In genomic region chr19:58510084-58510862, GRCh38 we compare ENCODE assay signal across 1 cellular context.
TF ChIP-seq lines count a peak whose summit lies in the region.

No MANE protein-coding gene starts in this region.

TF ChIP-seq in HepG2, 621 proteins besides CTCF, POLR2A, EP300 and RAD21 (continued from another document and continues in another):
- TF ChIP-seq ZFP82 (CRISPR knock-in tag; IDR thresholded peaks at IDR 0.05; ENCODE audit: borderline replicate concordance): no peak
- TF ChIP-seq JUNB (CRISPR knock-in tag; IDR thresholded peaks at IDR 0.05; ENCODE audit: borderline replicate concordance): peak; percentile 74
- no peak for TF ChIP-seq KAT7 (CRISPR knock-in tag; IDR thresholded peaks at IDR 0.05; ENCODE audit: borderline replicate concordance)
- TF ChIP-seq FOXP1 (IDR thresholded peaks at IDR 0.05): peak; percentile 18; the same call in 1 of the 2 replicates
- peak; percentile 63 for TF ChIP-seq FOXP1 (CRISPR knock-in tag; IDR thresholded peaks at IDR 0.05)
- peak; percentile 89 for TF ChIP-seq NR2F2 (IDR thresholded peaks at IDR 0.05; ENCODE audit: borderline replicate concordance, low read depth)
- TF ChIP-seq ZNF605 (CRISPR knock-in tag; IDR thresholded peaks at IDR 0.05): peak; percentile 62; the same call in 1 of the 2 replicates
- TF ChIP-seq LCORL (IDR thresholded peaks at IDR 0.05): no peak
- TF ChIP-seq LCORL (CRISPR knock-in tag; IDR thresholded peaks at IDR 0.05): peak; percentile 89
- peak; percentile 65; the same call in 1 of the 2 replicates for TF ChIP-seq FOXJ3 (CRISPR knock-in tag; IDR thresholded peaks at IDR 0.05; ENCODE audit: borderline replicate concordance)
- TF ChIP-seq ZNF335 (CRISPR knock-in tag; IDR thresholded peaks at IDR 0.05): no peak
- no peak for TF ChIP-seq ZNF570 (CRISPR knock-in tag; IDR thresholded peaks at IDR 0.05; ENCODE audit: borderline replicate concordance)
- TF ChIP-seq HIC2 (CRISPR knock-in tag; IDR thresholded peaks at IDR 0.05; ENCODE audit: low read depth): peak; percentile 51; the same call in 1 of the 2 replicates
- no peak; the same call in 1 of the 2 replicates for TF ChIP-seq TBX2 (CRISPR knock-in tag; IDR thresholded peaks at IDR 0.05; ENCODE audit: borderline replicate concordance)
- peak; percentile 86 for TF ChIP-seq TBL1XR1 (IDR thresholded peaks at IDR 0.05; ENCODE audit: borderline replicate concordance, low read length, partially characterized antibody)
- TF ChIP-seq SKIL (CRISPR knock-in tag; IDR thresholded peaks at IDR 0.05; ENCODE audit: borderline replicate concordance): peak; percentile 72; the same call in 1 of the 2 replicates
- TF ChIP-seq ZC3H13 (CRISPR knock-in tag; IDR thresholded peaks at IDR 0.05): 0 out of 2 replicates have a peak, but pooled peaks have one; percentile 25
- no peak for TF ChIP-seq ZBTB10 (CRISPR knock-in tag; IDR thresholded peaks at IDR 0.05; ENCODE audit: borderline replicate concordance)
- TF ChIP-seq ARID4A (CRISPR knock-in tag; IDR thresholded peaks at IDR 0.05; ENCODE audit: borderline replicate concordance): peak; percentile 52; the same call in 1 of the 2 replicates
- TF ChIP-seq, protein P1, sequence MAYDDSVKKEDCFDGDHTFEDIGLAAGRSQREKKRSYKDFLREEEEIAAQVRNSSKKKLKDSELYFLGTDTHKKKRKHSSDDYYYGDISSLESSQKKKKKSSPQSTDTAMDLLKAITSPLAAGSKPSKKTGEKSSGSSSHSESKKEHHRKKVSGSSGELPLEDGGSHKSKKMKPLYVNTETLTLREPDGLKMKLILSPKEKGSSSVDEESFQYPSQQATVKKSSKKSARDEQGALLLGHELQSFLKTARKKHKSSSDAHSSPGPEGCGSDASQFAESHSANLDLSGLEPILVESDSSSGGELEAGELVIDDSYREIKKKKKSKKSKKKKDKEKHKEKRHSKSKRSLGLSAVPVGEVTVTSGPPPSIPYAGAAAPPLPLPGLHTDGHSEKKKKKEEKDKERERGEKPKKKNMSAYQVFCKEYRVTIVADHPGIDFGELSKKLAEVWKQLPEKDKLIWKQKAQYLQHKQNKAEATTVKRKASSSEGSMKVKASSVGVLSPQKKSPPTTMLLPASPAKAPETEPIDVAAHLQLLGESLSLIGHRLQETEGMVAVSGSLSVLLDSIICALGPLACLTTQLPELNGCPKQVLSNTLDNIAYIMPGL (CRISPR knock-in tag; IDR thresholded peaks at IDR 0.05; ENCODE audit: borderline replicate concordance in 1 of 2, low read depth in 1 of 2): 0 out of 4 replicates have a peak, but pooled peaks of 1 of the 2 experiments have one; percentile 6
- TF ChIP-seq BORCS8-MEF2B (CRISPR knock-in tag; IDR thresholded peaks at IDR 0.05): peak; percentile 35; the same call in 1 of the 2 replicates
- TF ChIP-seq SIX1 (CRISPR knock-in tag; IDR thresholded peaks at IDR 0.05; ENCODE audit: borderline replicate concordance): peak; percentile 98
- TF ChIP-seq RXRB (CRISPR knock-in tag; IDR thresholded peaks at IDR 0.05; ENCODE audit: borderline replicate concordance): peak; percentile 80; the same call in 1 of the 2 replicates
- no peak for TF ChIP-seq RNF219 (CRISPR knock-in tag; IDR thresholded peaks at IDR 0.05)
- TF ChIP-seq NCOA2 (CRISPR knock-in tag; IDR thresholded peaks at IDR 0.05): peak; percentile 43
- TF ChIP-seq ZNF20 (CRISPR knock-in tag; IDR thresholded peaks at IDR 0.05): no peak
- 0 out of 2 replicates have a peak, but pooled peaks have one; percentile 9 for TF ChIP-seq ZFP91 (CRISPR knock-in tag; IDR thresholded peaks at IDR 0.05; ENCODE audit: borderline replicate concordance)
- no peak for TF ChIP-seq CC2D1A (CRISPR knock-in tag; IDR thresholded peaks at IDR 0.05)
- peak; percentile 35 for TF ChIP-seq FOXK1 (CRISPR knock-in tag; IDR thresholded peaks at IDR 0.05; ENCODE audit: borderline replicate concordance, low read depth)
- peak; percentile 9 for TF ChIP-seq ASH2L (IDR thresholded peaks at IDR 0.05; ENCODE audit: insufficient read length, low read depth, low read length)
- TF ChIP-seq TARDBP (CRISPR knock-in tag; IDR thresholded peaks at IDR 0.05): peak; percentile 58; the same call in 1 of the 2 replicates
- TF ChIP-seq SRY (CRISPR knock-in tag; IDR thresholded peaks at IDR 0.05): no peak
- peak; percentile 65 for TF ChIP-seq TCF7 (IDR thresholded peaks at IDR 0.05; ENCODE audit: low read depth)
- TF ChIP-seq HNF4A (CRISPR knock-in tag; IDR thresholded peaks at IDR 0.05): peak; percentile 82
- TF ChIP-seq NR2F1 (CRISPR knock-in tag; IDR thresholded peaks at IDR 0.05): peak; percentile 62 to 85
- TF ChIP-seq, protein P2, sequence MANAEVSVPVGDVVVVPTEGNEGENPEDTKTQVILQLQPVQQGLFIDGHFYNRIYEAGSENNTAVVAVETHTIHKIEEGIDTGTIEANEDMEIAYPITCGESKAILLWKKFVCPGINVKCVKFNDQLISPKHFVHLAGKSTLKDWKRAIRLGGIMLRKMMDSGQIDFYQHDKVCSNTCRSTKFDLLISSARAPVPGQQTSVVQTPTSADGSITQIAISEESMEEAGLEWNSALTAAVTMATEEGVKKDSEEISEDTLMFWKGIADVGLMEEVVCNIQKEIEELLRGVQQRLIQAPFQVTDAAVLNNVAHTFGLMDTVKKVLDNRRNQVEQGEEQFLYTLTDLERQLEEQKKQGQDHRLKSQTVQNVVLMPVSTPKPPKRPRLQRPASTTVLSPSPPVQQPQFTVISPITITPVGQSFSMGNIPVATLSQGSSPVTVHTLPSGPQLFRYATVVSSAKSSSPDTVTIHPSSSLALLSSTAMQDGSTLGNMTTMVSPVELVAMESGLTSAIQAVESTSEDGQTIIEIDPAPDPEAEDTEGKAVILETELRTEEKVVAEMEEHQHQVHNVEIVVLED (CRISPR knock-in tag; IDR thresholded peaks at IDR 0.05; ENCODE audit: borderline replicate concordance): peak; percentile 61; the same call in 1 of the 2 replicates
- peak; percentile 50 for TF ChIP-seq HNF1B (CRISPR knock-in tag; IDR thresholded peaks at IDR 0.05)
- peak; percentile 64; the same call in 1 of the 2 replicates for TF ChIP-seq ZNF430 (CRISPR knock-in tag; IDR thresholded peaks at IDR 0.05)
